In the genomic region with DNA sequence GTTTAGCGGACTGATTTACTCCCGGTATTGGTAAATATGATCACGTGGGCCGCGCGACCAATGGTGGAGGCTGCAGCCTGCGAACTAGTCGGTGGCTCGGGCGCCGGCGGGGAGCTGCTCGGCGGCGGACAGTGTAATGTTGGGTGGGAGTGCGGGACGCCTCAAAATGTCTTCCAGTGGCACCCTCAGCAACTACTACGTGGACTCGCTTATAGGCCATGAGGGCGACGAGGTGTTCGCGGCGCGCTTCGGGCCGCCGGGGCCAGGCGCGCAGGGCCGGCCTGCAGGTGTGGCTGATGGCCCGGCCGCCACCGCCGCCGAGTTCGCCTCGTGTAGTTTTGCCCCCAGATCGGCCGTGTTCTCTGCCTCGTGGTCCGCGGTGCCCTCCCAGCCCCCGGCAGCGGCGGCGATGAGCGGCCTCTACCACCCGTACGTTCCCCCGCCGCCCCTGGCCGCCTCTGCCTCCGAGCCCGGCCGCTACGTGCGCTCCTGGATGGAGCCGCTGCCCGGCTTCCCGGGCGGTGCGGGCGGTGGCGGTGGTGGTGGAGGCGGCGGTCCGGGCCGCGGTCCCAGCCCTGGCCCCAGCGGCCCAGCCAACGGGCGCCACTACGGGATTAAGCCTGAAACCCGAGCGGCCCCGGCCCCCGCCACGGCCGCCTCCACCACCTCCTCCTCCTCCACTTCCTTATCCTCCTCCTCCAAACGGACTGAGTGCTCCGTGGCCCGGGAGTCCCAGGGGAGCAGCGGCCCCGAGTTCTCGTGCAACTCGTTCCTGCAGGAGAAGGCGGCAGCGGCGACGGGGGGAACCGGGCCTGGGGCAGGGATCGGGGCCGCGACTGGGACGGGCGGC, we compare ENCODE assay signal across 8 cellular contexts. TPM values are rescaled to one million over a fixed set of nuclear protein-coding genes. Genes with fewer than 3 reads are reported as not detected.
A peak's percentile ranks its signal among the peaks of the same experiment; 100 is the strongest.
DNase-seq lines count a peak whose midpoint lies in the region; ATAC-seq and FAIRE-seq lines count a peak whose summit lies in the region.

A gene (plus strand): TSS at position 87 of the 850 bp plus-strand sequence. CDS start 50 bp downstream, at position 137.

- H3K27ac ChIP-seq in small intestine (ENCODE audit: low read depth in 1 of 2, low read length in 1 of 2) = no peak within 1 kb of the TSS

- DNase-seq in NCI-H510A (lab: John Stamatoyannopoulos, UW) (peak; percentile 49), NCI-H510A treated with DMSO at 0.1 percent for 48 hours (lab: John Stamatoyannopoulos, UW) (no peak), small intestine (no peak), SIG-M5 treated with dmso at 0.1 percent for 504 hours (lab: John Stamatoyannopoulos, UW; ENCODE audit: unreplicated experiment) (no peak), KG1 (lab: John Stamatoyannopoulos, UW) (no peak)
- peak; percentile 53 for DNase-seq in activated CD8-positive, alpha-beta memory T cell treated with anti-CD3 and anti-CD28 coated beads, Interleukin-2, amount 50 U/mL, for 48 hours

- H3K4me1 ChIP-seq in iPS-15b (ENCODE audit: control insufficient read depth, insufficient read depth, low read length) = no peaks in the 10 kb centered on the region
- H3K4me1 ChIP-seq in small intestine (ENCODE audit: control insufficient read depth in 2 of 2, insufficient read depth in 1 of 2, low read depth in 1 of 2, low read length in 1 of 2) = no peaks in the 10 kb centered on the region

- H3K27me3 ChIP-seq in iPS-15b (ENCODE audit: control insufficient read depth, insufficient read depth, low read length) = peaks cover 99% of the 10 kb centered on the region
- peaks cover 13 to 57% of the 10 kb centered on the region in 2 donors for H3K27me3 ChIP-seq in small intestine (ENCODE audit: control insufficient read depth in 2 of 2, insufficient read depth in 2 of 2, low read length in 2 of 2)

- no peak for FAIRE-seq in small intestine (lab: Jason Lieb, UNC)

- peak within 1 kb of the TSS; percentile 19 for H3K4me3 ChIP-seq in iPS-15b (ENCODE audit: low read depth, low read length)
- peak within 1 kb of the TSS; percentile 27 to 59 for H3K4me3 ChIP-seq in small intestine (ENCODE audit: low read depth in 1 of 2, low read length in 2 of 2)

- H3K9me3 ChIP-seq in iPS-15b (ENCODE audit: control insufficient read depth, insufficient read depth, low read length) = no peaks in the 10 kb centered on the region
- H3K9me3 ChIP-seq in small intestine (ENCODE audit: control insufficient read depth, low read depth) = no peaks in the 10 kb centered on the region

- H3K9ac ChIP-seq in iPS-15b (ENCODE audit: low read depth, low read length) = no peak within 1 kb of the TSS

- H3K36me3 ChIP-seq in iPS-15b (ENCODE audit: control insufficient read depth, insufficient read depth, low read length) (no peaks in the 10 kb centered on the region), small intestine (ENCODE audit: control insufficient read depth in 2 of 2, insufficient read depth in 2 of 2, low read length in 2 of 2) (no peaks in the 10 kb centered on the region)

- WGBS in small intestine, 3 donors = 3 to 6% (median 5%) methylated on average over 62 to 97 of the region's 97 CpGs

- no peak for ATAC-seq in HG03469 (IDR thresholded peaks at IDR 0.05; ENCODE audit: unreplicated experiment)

RNA-seq across cellular contexts. Expression of the gene that starts here (rescaled TPM):
- 1 to 10 TPM in 1 of 3 donors, under 1 TPM in 1, not detected in 1; 0.27 to 1.9 TPM for polyA plus RNA-seq in small intestine

Comparison
In these comparisons a context has a peak if more than half of its experiments do, and no peak if none do; other contexts are left out.
1. DNase-seq: peak in NCI-H510A (single experiment) and activated CD8-positive, alpha-beta memory T cell treated with anti-CD3 and anti-CD28 coated beads, Interleukin-2, amount 50 U/mL, for 48 hours (single experiment); none in NCI-H510A treated with DMSO at 0.1 percent for 48 hours (single experiment), small intestine (single experiment), SIG-M5 treated with dmso at 0.1 percent for 504 hours (single experiment) and KG1 (single experiment).